ENCODE assay signal across 2 cellular contexts in genomic region chr10:49174926-49175500, GRCh38.
A peak's percentile ranks its signal among the peaks of the same experiment; 100 is the strongest.
TF ChIP-seq lines count a peak whose summit lies in the region.

No MANE protein-coding gene starts in this region.

TF ChIP-seq in Ishikawa, 13 proteins besides CTCF, POLR2A, EP300 and RAD21:
- TF ChIP-seq TEAD4 (IDR thresholded peaks at IDR 0.05) (peak; percentile 48), TCF12 (IDR thresholded peaks at IDR 0.05; ENCODE audit: low read depth) (no peak), USF1 (IDR thresholded peaks at IDR 0.05) (no peak)

TF ChIP-seq in K562, 482 proteins besides CTCF, POLR2A, EP300 and RAD21 (continues in another document):
- TF ChIP-seq SMARCA4 (IDR thresholded peaks at IDR 0.05), result peak; percentile 26; the same call in 1 of the 2 replicates
- peak; percentile 9; the same call in 1 of the 2 replicates for TF ChIP-seq CTBP1 (IDR thresholded peaks at IDR 0.05; ENCODE audit: borderline replicate concordance)
- no peak for TF ChIP-seq POLR2AphosphoS2 (IDR thresholded peaks at IDR 0.05; ENCODE audit: low read length)
- 0 out of 2 replicates have a peak, but pooled peaks have one; percentile 17 for TF ChIP-seq ZNF395 (CRISPR knock-in tag; IDR thresholded peaks at IDR 0.05)
- TF ChIP-seq MYNN (IDR thresholded peaks at IDR 0.05), result peak; percentile 59; the same call in 1 of the 2 replicates
- no peak for TF ChIP-seq MYNN (CRISPR knock-in tag; IDR thresholded peaks at IDR 0.05)
- TF ChIP-seq CBX1 (IDR thresholded peaks at IDR 0.05; ENCODE audit: low read depth), result no peak
- no peak for TF ChIP-seq ZBTB12 (CRISPR knock-in tag; IDR thresholded peaks at IDR 0.05)
- TF ChIP-seq ZNF740 (CRISPR knock-in tag; IDR thresholded peaks at IDR 0.05), result no peak
- no peak for TF ChIP-seq ZNF740 (tag; IDR thresholded peaks at IDR 0.05)
- TF ChIP-seq ZFP30 (CRISPR knock-in tag; IDR thresholded peaks at IDR 0.05; ENCODE audit: borderline replicate concordance), result no peak
- 0 out of 2 replicates have a peak, but pooled peaks have one; percentile 18 for TF ChIP-seq ZBTB26 (CRISPR knock-in tag; IDR thresholded peaks at IDR 0.05)
- peak; percentile 60; the same call in 1 of the 2 replicates for TF ChIP-seq ZNF407 (IDR thresholded peaks at IDR 0.05; ENCODE audit: low read depth)
- TF ChIP-seq ZNF639 (CRISPR knock-in tag; conservative IDR thresholded peaks at IDR 0.05 in 1 of 2, IDR thresholded peaks at IDR 0.05 in 1 of 2), result 0 out of 4 replicates have a peak, but pooled peaks of 1 of the 2 experiments have one; percentile 14
- no peak for TF ChIP-seq TSC22D4 (tag; IDR thresholded peaks at IDR 0.05)
- no peak for TF ChIP-seq ESRRB (CRISPR knock-in tag; IDR thresholded peaks at IDR 0.05; ENCODE audit: borderline replicate concordance)
- TF ChIP-seq TCF15 (CRISPR knock-in tag; IDR thresholded peaks at IDR 0.05), result no peak
- TF ChIP-seq ZNF184 (CRISPR knock-in tag; IDR thresholded peaks at IDR 0.05), result no peak
- peak; percentile 78 for TF ChIP-seq ZBTB9 (CRISPR knock-in tag; IDR thresholded peaks at IDR 0.05)
- no peak for TF ChIP-seq ZNF324 (CRISPR knock-in tag; IDR thresholded peaks at IDR 0.05)
- no peak for TF ChIP-seq KLF10 (CRISPR knock-in tag; IDR thresholded peaks at IDR 0.05)
- TF ChIP-seq SREBF1 (IDR thresholded peaks at IDR 0.05; ENCODE audit: borderline replicate concordance, low read depth, low read length), result no peak
- peak; percentile 81 for TF ChIP-seq ZNF592 (IDR thresholded peaks at IDR 0.05)
- TF ChIP-seq ZNF766 (CRISPR knock-in tag; conservative IDR thresholded peaks at IDR 0.05), result peak; percentile 31; the same call in 1 of the 2 replicates
- TF ChIP-seq NCOA6 (IDR thresholded peaks at IDR 0.05), result no peak
- no peak for TF ChIP-seq UBTF (IDR thresholded peaks at IDR 0.05; ENCODE audit: borderline replicate concordance in 1 of 2, low read depth in 2 of 2, low read length in 2 of 2)
- TF ChIP-seq TFAP4 (CRISPR knock-in tag; IDR thresholded peaks at IDR 0.05; ENCODE audit: borderline replicate concordance), result peak; percentile 46; the same call in 1 of the 2 replicates
